In the genomic region with DNA sequence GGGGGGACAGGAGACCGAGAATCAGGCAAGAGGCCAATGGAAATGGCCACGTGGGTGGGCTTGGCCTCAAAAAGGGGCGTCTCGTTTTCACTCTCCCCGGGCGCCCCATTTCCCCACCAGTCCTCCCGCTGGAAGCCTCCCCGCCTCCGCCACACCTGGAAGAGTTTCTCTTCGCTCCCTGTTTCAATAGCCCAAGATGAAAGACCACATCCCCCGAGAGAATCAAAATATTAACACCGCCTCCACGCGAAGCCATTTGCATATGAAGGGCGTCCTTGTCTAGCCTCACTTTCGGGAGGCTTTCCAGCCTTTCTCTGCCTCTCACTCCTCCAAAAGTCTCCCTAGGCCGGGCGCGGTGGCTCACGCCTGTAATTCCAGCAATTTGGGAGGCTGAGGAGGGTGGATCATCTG, we compare ENCODE assay signal across 1 cellular context.
TF ChIP-seq lines count a peak whose summit lies in the region.

No MANE protein-coding gene starts in this region.

TF ChIP-seq in GM23338, 12 proteins besides CTCF, POLR2A, EP300 and RAD21:
- TF ChIP-seq, protein P1, sequence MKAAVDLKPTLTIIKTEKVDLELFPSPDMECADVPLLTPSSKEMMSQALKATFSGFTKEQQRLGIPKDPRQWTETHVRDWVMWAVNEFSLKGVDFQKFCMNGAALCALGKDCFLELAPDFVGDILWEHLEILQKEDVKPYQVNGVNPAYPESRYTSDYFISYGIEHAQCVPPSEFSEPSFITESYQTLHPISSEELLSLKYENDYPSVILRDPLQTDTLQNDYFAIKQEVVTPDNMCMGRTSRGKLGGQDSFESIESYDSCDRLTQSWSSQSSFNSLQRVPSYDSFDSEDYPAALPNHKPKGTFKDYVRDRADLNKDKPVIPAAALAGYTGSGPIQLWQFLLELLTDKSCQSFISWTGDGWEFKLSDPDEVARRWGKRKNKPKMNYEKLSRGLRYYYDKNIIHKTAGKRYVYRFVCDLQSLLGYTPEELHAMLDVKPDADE (IDR thresholded peaks at IDR 0.05) = no peak
- TF ChIP-seq, protein P2, sequence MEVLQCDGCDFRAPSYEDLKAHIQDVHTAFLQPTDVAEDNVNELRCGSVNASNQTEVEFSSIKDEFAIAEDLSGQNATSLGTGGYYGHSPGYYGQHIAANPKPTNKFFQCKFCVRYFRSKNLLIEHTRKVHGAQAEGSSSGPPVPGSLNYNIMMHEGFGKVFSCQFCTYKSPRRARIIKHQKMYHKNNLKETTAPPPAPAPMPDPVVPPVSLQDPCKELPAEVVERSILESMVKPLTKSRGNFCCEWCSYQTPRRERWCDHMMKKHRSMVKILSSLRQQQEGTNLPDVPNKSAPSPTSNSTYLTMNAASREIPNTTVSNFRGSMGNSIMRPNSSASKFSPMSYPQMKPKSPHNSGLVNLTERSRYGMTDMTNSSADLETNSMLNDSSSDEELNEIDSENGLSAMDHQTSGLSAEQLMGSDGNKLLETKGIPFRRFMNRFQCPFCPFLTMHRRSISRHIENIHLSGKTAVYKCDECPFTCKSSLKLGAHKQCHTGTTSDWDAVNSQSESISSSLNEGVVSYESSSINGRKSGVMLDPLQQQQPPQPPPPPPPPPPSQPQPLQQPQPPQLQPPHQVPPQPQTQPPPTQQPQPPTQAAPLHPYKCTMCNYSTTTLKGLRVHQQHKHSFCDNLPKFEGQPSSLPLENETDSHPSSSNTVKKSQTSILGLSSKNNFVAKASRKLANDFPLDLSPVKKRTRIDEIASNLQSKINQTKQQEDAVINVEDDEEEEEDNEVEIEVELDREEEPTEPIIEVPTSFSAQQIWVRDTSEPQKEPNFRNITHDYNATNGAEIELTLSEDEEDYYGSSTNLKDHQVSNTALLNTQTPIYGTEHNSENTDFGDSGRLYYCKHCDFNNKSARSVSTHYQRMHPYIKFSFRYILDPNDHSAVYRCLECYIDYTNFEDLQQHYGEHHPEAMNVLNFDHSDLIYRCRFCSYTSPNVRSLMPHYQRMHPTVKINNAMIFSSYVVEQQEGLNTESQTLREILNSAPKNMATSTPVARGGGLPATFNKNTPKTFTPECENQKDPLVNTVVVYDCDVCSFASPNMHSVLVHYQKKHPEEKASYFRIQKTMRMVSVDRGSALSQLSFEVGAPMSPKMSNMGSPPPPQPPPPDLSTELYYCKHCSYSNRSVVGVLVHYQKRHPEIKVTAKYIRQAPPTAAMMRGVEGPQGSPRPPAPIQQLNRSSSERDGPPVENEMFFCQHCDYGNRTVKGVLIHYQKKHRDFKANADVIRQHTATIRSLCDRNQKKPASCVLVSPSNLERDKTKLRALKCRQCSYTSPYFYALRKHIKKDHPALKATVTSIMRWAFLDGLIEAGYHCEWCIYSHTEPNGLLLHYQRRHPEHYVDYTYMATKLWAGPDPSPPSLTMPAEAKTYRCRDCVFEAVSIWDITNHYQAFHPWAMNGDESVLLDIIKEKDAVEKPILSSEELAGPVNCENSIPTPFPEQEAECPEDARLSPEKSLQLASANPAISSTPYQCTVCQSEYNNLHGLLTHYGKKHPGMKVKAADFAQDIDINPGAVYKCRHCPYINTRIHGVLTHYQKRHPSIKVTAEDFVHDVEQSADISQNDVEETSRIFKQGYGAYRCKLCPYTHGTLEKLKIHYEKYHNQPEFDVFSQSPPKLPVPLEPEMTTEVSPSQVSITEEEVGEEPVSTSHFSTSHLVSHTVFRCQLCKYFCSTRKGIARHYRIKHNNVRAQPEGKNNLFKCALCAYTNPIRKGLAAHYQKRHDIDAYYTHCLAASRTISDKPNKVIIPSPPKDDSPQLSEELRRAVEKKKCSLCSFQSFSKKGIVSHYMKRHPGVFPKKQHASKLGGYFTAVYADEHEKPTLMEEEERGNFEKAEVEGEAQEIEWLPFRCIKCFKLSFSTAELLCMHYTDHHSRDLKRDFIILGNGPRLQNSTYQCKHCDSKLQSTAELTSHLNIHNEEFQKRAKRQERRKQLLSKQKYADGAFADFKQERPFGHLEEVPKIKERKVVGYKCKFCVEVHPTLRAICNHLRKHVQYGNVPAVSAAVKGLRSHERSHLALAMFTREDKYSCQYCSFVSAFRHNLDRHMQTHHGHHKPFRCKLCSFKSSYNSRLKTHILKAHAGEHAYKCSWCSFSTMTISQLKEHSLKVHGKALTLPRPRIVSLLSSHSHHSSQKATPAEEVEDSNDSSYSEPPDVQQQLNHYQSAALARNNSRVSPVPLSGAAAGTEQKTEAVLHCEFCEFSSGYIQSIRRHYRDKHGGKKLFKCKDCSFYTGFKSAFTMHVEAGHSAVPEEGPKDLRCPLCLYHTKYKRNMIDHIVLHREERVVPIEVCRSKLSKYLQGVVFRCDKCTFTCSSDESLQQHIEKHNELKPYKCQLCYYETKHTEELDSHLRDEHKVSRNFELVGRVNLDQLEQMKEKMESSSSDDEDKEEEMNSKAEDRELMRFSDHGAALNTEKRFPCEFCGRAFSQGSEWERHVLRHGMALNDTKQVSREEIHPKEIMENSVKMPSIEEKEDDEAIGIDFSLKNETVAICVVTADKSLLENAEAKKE (CRISPR knock-in tag; IDR thresholded peaks at IDR 0.05) = no peak
- TF ChIP-seq ZNF114 (CRISPR knock-in tag; IDR thresholded peaks at IDR 0.05) = no peak
- TF ChIP-seq JUNB (IDR thresholded peaks at IDR 0.05; ENCODE audit: unreplicated experiment) = no peak
- TF ChIP-seq NANOG (IDR thresholded peaks at IDR 0.05; ENCODE audit: borderline replicate concordance) = no peak
- no peak for TF ChIP-seq CREB1 (CRISPR knock-in tag; IDR thresholded peaks at IDR 0.05; ENCODE audit: low read depth)
- TF ChIP-seq, protein P3, sequence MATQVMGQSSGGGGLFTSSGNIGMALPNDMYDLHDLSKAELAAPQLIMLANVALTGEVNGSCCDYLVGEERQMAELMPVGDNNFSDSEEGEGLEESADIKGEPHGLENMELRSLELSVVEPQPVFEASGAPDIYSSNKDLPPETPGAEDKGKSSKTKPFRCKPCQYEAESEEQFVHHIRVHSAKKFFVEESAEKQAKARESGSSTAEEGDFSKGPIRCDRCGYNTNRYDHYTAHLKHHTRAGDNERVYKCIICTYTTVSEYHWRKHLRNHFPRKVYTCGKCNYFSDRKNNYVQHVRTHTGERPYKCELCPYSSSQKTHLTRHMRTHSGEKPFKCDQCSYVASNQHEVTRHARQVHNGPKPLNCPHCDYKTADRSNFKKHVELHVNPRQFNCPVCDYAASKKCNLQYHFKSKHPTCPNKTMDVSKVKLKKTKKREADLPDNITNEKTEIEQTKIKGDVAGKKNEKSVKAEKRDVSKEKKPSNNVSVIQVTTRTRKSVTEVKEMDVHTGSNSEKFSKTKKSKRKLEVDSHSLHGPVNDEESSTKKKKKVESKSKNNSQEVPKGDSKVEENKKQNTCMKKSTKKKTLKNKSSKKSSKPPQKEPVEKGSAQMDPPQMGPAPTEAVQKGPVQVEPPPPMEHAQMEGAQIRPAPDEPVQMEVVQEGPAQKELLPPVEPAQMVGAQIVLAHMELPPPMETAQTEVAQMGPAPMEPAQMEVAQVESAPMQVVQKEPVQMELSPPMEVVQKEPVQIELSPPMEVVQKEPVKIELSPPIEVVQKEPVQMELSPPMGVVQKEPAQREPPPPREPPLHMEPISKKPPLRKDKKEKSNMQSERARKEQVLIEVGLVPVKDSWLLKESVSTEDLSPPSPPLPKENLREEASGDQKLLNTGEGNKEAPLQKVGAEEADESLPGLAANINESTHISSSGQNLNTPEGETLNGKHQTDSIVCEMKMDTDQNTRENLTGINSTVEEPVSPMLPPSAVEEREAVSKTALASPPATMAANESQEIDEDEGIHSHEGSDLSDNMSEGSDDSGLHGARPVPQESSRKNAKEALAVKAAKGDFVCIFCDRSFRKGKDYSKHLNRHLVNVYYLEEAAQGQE (IDR thresholded peaks at IDR 0.05; ENCODE audit: unreplicated experiment) = no peak
- TF ChIP-seq ZNF331 (CRISPR knock-in tag; IDR thresholded peaks at IDR 0.05; ENCODE audit: low read depth) = no peak
- no peak for TF ChIP-seq STAT1 (IDR thresholded peaks at IDR 0.05; ENCODE audit: unreplicated experiment)
- TF ChIP-seq POLR2AphosphoS5 (IDR thresholded peaks at IDR 0.05; ENCODE audit: low read depth) = no peak
- no peak for TF ChIP-seq EZH2 (IDR thresholded peaks at IDR 0.05; ENCODE audit: low read depth, unreplicated experiment)
- TF ChIP-seq EZH2phosphoT487 (IDR thresholded peaks at IDR 0.05; ENCODE audit: unreplicated experiment) = no peak
